In the genomic region with DNA sequence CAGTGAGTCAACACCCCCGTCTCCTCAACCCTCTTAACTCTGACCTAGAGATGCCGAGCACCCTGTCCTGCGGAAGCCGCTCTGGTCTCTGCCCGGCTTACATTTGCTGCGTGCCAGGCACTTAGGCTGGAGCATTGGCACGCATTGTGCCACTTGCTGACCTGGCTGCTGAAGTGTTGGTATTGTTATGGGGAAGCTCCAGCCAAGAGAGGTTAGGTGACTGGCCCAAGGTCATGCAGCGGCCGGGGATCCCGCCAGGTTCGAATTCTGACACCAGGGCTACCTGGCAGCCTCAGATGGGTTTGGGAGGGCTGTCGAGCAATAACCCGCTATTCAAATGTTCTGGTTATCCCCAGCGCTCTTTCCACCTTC, we compare ENCODE assay signal across 9 cellular contexts. TPM values are rescaled to one million over a fixed set of nuclear protein-coding genes. Genes with fewer than 3 reads are reported as not detected.
DNase-seq lines count a peak whose midpoint lies in the region; ATAC-seq and TF ChIP-seq lines count a peak whose summit lies in the region.
"Had no signal": no experiment of that assay in that cellular context is flagged by ENCODE, and none has a peak within 500 bp of the region (broad histone marks: within the 10 kb centered on the region; RNA-seq: fewer than 3 reads in every experiment).

No MANE protein-coding gene starts in this region.

- H3K4me1 ChIP-seq in body of pancreas (peaks cover 22% of the 10 kb centered on the region), upper lobe of right lung (peaks cover 6% of the 10 kb centered on the region)

- H3K27me3 ChIP-seq in body of pancreas (no peaks in the 10 kb centered on the region), upper lobe of right lung (no peaks in the 10 kb centered on the region)

- intact Hi-C loops in Right ventricle myocardium superior (cut with DNase I) (no loop called here), cardiac septum (cut with DNase I) (no loop called here), body of pancreas (cut with DNase I) (no loop called here), upper lobe of right lung (cut with DNase I) (no loop called here)

- peak; percentile 74 for DNase-seq in Right ventricle myocardium superior
- no peak for DNase-seq in cardiac septum (ENCODE audit: low spot score)
- DNase-seq in body of pancreas, result peak in 3 of 4 donors; percentile 27 to 57 (median 38)
- DNase-seq in left lobe of liver (ENCODE audit: low spot score), result peak; percentile 83
- no peak for DNase-seq in upper lobe of right lung
- no peak for DNase-seq in activated T-cell treated with anti-CD3 and anti-CD28 coated beads, Interleukin-2, amount 50 U/mL, for 1 hour
- DNase-seq in DMS79 treated with DMSO at 0.1 percent for 48 hours (lab: John Stamatoyannopoulos, UW), result no peak

- peak in 1 of 3 donors; percentile 16 for TF ChIP-seq POLR2A in body of pancreas (IDR thresholded peaks at IDR 0.05)

- WGBS in body of pancreas, 2 donors, result 43% methylated on average over 13 of the region's 14 CpGs; no CpG with 5 or more reads in 1 of the 2 donors

- H3K27ac ChIP-seq in body of pancreas (peak overlapping the region in 1 of 4 donors; percentile 21), upper lobe of right lung (no peak overlapping the region)

- ATAC-seq in Right ventricle myocardium superior (ENCODE audit: poor library complexity) (peak; percentile 79), body of pancreas (peak; percentile 24), left lobe of liver (peak; percentile 67), upper lobe of right lung (no peak), GM18907 (IDR thresholded peaks at IDR 0.05; ENCODE audit: unreplicated experiment) (no peak)

- no peak overlapping the region for H3K4me3 ChIP-seq in body of pancreas
- peak overlapping the region; percentile 36 for H3K4me3 ChIP-seq in upper lobe of right lung
- H3K4me3 ChIP-seq: lung had no signal

- no peaks in the 10 kb centered on the region for H3K9me3 ChIP-seq in body of pancreas
- no peaks in the 10 kb centered on the region for H3K9me3 ChIP-seq in upper lobe of right lung

- TF ChIP-seq CTCF in body of pancreas (IDR thresholded peaks at IDR 0.05), result no peak
- TF ChIP-seq CTCF in upper lobe of right lung (IDR thresholded peaks at IDR 0.05), result no peak

- H3K36me3 ChIP-seq in body of pancreas (replicated peaks in 1 of 2; ENCODE audit: insufficient read depth in 1 of 2, low read depth in 2 of 2) (no peaks in the 10 kb centered on the region), upper lobe of right lung (peaks cover 6% of the 10 kb centered on the region)

RNA-seq across cellular contexts. Expression of gene HSD17B1, which starts 5.0 kb away (rescaled TPM):
- total RNA-seq in Right ventricle myocardium superior, result 0.78 TPM
- 0.83 TPM for total RNA-seq in cardiac septum
- total RNA-seq in body of pancreas, result 1 to 10 TPM in 1 of 2 donors, under 1 TPM in 1; 0.78 to 9.2 TPM
- 1.3 TPM for total RNA-seq in left lobe of liver
- total RNA-seq in upper lobe of right lung, result 1.4 TPM

RNA-seq across cellular contexts. Expression of gene NAGLU, which starts 11.6 kb away (rescaled TPM):
- 8.3 TPM for total RNA-seq in Right ventricle myocardium superior
- total RNA-seq in cardiac septum, result 12.1 TPM
- 100 to 1,000 TPM in 1 of 2 donors, 10 to 100 TPM in 1; 46.4 to 110 TPM for total RNA-seq in body of pancreas
- 44.4 TPM for total RNA-seq in left lobe of liver
- total RNA-seq in upper lobe of right lung, result 46.9 TPM

RNA-seq across cellular contexts. Expression of gene COASY, which starts 14.3 kb away (rescaled TPM):
- 41.6 TPM for total RNA-seq in Right ventricle myocardium superior
- total RNA-seq in cardiac septum, result 33.4 TPM
- total RNA-seq in body of pancreas, result 10 to 100 TPM; 24.1 to 60.6 TPM
- 78.8 TPM for total RNA-seq in left lobe of liver
- 63.3 TPM for total RNA-seq in upper lobe of right lung

RNA-seq across cellular contexts. Expression of gene MLX, which starts 19.2 kb away (rescaled TPM):
- total RNA-seq in Right ventricle myocardium superior (69.1 TPM), cardiac septum (43.1 TPM), body of pancreas (10 to 100 TPM; 24.9 to 28.7 TPM), left lobe of liver (38.7 TPM), upper lobe of right lung (61.3 TPM)

RNA-seq across cellular contexts. Expression of gene PSMC3IP, which starts 29.8 kb away (rescaled TPM):
- total RNA-seq in Right ventricle myocardium superior, result 2.3 TPM
- total RNA-seq in cardiac septum, result 1.8 TPM
- 1 to 10 TPM in 1 of 2 donors, not detected in 1; 2.1 TPM for total RNA-seq in body of pancreas
- total RNA-seq in left lobe of liver, result 0.65 TPM
- total RNA-seq in upper lobe of right lung, result 4.2 TPM

Comparison
In these comparisons a context has a peak if more than half of its experiments do, and no peak if none do; other contexts are left out.
1. DNase-seq: peak in Right ventricle myocardium superior (single experiment), body of pancreas (3 of 4) and left lobe of liver (single experiment); none in cardiac septum (single experiment), upper lobe of right lung (single experiment), activated T-cell treated with anti-CD3 and anti-CD28 coated beads, Interleukin-2, amount 50 U/mL, for 1 hour (single experiment) and DMS79 treated with DMSO at 0.1 percent for 48 hours (single experiment).
2. ATAC-seq: peak in Right ventricle myocardium superior (single experiment), body of pancreas (single experiment) and left lobe of liver (single experiment); none in upper lobe of right lung (single experiment) and GM18907 (single experiment).